Comparison of ENCODE assay signal across 13 cellular contexts in the genomic region with DNA sequence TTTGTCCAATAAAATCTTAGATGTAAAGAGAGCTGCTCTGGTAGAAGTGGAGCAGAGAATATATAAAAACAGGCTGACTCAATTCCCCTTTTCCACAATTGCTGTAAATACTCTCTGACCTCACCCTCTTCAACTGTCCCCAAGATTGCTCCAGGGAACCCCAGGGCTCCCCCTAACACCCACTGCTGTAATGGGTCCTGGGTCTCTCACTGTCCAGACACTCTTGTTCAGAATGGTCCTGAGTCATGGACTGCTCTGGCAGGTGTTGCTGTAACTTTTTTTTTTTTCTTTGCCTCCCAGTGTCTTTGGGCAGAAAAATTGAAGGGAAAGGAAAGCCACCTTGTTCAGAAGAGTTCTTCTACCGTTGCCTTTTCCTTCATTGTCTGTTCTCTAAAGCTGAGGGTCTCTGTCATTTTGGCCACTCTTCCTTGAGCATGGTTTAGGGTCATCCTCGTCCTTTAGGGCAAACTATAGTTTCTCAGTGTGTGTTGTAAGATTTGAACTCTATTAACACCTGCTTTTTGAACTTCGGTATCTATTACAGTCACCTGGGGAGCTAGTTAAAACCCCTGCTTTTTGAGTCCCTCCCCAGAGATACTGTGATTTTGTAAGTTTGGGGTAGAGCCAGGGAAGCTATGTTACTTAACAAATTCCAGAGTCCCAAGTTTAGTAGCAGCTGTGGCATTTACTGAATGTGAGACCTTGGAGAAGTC.
"Had no signal": no experiment of that assay in that cellular context is flagged by ENCODE, and none has a peak within 500 bp of the region (broad histone marks: within the 10 kb centered on the region; RNA-seq: fewer than 3 reads in every experiment).

No MANE protein-coding gene starts in this region.

- H3K4me2 ChIP-seq: hepatocyte had no signal

- H3K9ac ChIP-seq: parathyroid adenoma had no signal

- H3K27me3 Mint-ChIP-seq: activated CD4-positive, alpha-beta memory T cell treated with anti-CD3 and anti-CD28 coated beads for 36 hours had no signal

- H2AFZ ChIP-seq: hepatocyte, parathyroid adenoma had no signal

- H3K4me3 Mint-ChIP-seq: activated CD4-positive, alpha-beta memory T cell treated with anti-CD3 and anti-CD28 coated beads for 36 hours; activated naive CD4-positive, alpha-beta T cell treated with anti-CD3 and anti-CD28 coated beads, Interleukin-2, amount 10 ng/mL, durations not matched to agents 7 days and 5 days; activated T-cell treated with anti-CD3 and anti-CD28 coated beads, Interleukin-2, amount 50 U/mL, for 24 hours; naive thymus-derived CD8-positive, alpha-beta T cell; stimulated activated naive B cell treated with anti-CD40 and anti-IgM and Interleukin-4, amounts not matched to agents 10 μg/mL and 1 μg/mL and 100 μg/mL, for 72 hours had no signal

- H3K4me1 ChIP-seq: parathyroid adenoma had no signal

- H3K27me3 ChIP-seq: esophagus squamous epithelium, hepatocyte had no signal

- H3K9me3 ChIP-seq: esophagus squamous epithelium, mucosa of descending colon had no signal

- DNase-seq: activated CD4-positive, alpha-beta memory T cell treated with anti-CD3 and anti-CD28 coated beads for 36 hours; activated naive CD4-positive, alpha-beta T cell treated with anti-CD3 and anti-CD28 coated beads, Interleukin-2, amount 10 ng/mL, durations not matched to agents 7 days and 5 days; activated T-cell treated with anti-CD3 and anti-CD28 coated beads, Interleukin-2, amount 50 U/mL, for 24 hours; caudate nucleus; esophagus squamous epithelium; islet precursor cell; mucosa of descending colon; naive thymus-derived CD8-positive, alpha-beta T cell; stimulated activated CD4-positive, alpha-beta T cell treated with anti-CD3 and anti-CD28 coated beads, Interleukin-4, amount 100 ng/mL, for 1 hour; stimulated activated naive B cell treated with anti-CD40 and anti-IgM and Interleukin-4, amounts not matched to agents 10 μg/mL and 1 μg/mL and 100 μg/mL, for 72 hours had no signal

- H3K27ac Mint-ChIP-seq: activated CD4-positive, alpha-beta memory T cell treated with anti-CD3 and anti-CD28 coated beads for 36 hours; activated naive CD4-positive, alpha-beta T cell treated with anti-CD3 and anti-CD28 coated beads, Interleukin-2, amount 10 ng/mL, durations not matched to agents 7 days and 5 days; activated T-cell treated with anti-CD3 and anti-CD28 coated beads, Interleukin-2, amount 50 U/mL, for 24 hours; naive thymus-derived CD8-positive, alpha-beta T cell; stimulated activated naive B cell treated with anti-CD40 and anti-IgM and Interleukin-4, amounts not matched to agents 10 μg/mL and 1 μg/mL and 100 μg/mL, for 72 hours had no signal

- H3K4me3 ChIP-seq: coronary artery, esophagus squamous epithelium, hepatocyte, mucosa of descending colon had no signal

- H3K27ac ChIP-seq: esophagus squamous epithelium, hepatocyte, parathyroid adenoma had no signal

- H3K36me3 Mint-ChIP-seq: activated CD4-positive, alpha-beta memory T cell treated with anti-CD3 and anti-CD28 coated beads for 36 hours; activated naive CD4-positive, alpha-beta T cell treated with anti-CD3 and anti-CD28 coated beads, Interleukin-2, amount 10 ng/mL, durations not matched to agents 7 days and 5 days; naive thymus-derived CD8-positive, alpha-beta T cell; stimulated activated naive B cell treated with anti-CD40 and anti-IgM and Interleukin-4, amounts not matched to agents 10 μg/mL and 1 μg/mL and 100 μg/mL, for 72 hours had no signal

- ATAC-seq: mucosa of descending colon; naive thymus-derived CD8-positive, alpha-beta T cell; stimulated activated naive B cell treated with anti-CD40 and anti-IgM and Interleukin-4, amounts not matched to agents 10 μg/mL and 1 μg/mL and 100 μg/mL, for 72 hours had no signal

- H3K4me1 Mint-ChIP-seq: activated naive CD4-positive, alpha-beta T cell treated with anti-CD3 and anti-CD28 coated beads, Interleukin-2, amount 10 ng/mL, durations not matched to agents 7 days and 5 days; naive thymus-derived CD8-positive, alpha-beta T cell; stimulated activated naive B cell treated with anti-CD40 and anti-IgM and Interleukin-4, amounts not matched to agents 10 μg/mL and 1 μg/mL and 100 μg/mL, for 72 hours had no signal

- H3K9me3 Mint-ChIP-seq: activated CD4-positive, alpha-beta memory T cell treated with anti-CD3 and anti-CD28 coated beads for 36 hours; activated naive CD4-positive, alpha-beta T cell treated with anti-CD3 and anti-CD28 coated beads, Interleukin-2, amount 10 ng/mL, durations not matched to agents 7 days and 5 days; activated T-cell treated with anti-CD3 and anti-CD28 coated beads, Interleukin-2, amount 50 U/mL, for 24 hours; stimulated activated naive B cell treated with anti-CD40 and anti-IgM and Interleukin-4, amounts not matched to agents 10 μg/mL and 1 μg/mL and 100 μg/mL, for 72 hours had no signal
